In the genomic region with DNA sequence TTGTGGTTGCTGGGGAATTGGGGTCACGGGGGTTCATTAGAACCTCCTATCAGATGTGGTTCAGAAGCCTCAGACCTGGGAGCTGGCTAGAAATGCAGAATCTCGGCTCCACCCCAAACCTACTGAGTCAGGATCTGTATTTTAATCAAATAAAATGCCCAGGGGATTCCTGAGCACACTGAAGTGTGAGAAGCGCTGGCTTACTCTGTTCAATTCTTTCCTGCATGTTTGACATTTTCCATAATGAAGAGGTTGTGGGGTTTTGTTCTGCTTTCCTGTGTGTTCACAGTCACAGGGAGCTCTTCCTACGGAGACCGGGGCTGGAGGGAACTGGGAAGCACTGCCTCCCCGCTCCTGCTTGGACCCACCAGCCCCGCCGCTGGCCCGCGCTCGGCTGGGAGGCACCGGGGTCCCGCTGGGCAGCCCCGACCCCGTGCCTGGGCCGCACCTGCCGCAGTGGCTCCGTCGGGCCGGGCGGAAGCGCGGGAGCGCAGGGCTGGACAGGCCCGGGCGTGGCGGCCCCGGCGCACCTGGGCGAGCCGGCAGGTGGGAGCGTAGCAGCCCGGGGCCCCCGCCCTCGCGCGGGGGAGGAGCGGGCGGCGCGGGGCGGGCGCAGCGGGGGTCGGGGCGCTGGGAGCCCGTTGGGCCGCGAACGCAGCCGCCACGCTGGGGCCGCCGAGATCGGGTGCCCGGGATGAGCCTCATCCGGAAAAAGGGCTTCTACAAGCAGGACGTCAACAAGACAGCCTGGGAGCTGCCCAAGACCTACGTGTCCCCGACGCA, we compare ENCODE assay signal across 8 cellular contexts. TPM values are rescaled to one million over a fixed set of nuclear protein-coding genes. Genes with fewer than 3 reads are reported as not detected.
DNase-seq lines count a peak whose midpoint lies in the region; ATAC-seq, FAIRE-seq and TF ChIP-seq lines count a peak whose summit lies in the region.

A gene (plus strand): TSS at position 625 of the 783 bp plus-strand sequence. CDS start 70 bp downstream, at position 695.

- H3K27ac ChIP-seq in C4-2B (peak within 1 kb of the TSS; percentile 86), KMS-11 (peak within 1 kb of the TSS; percentile 93), parathyroid adenoma (peak within 1 kb of the TSS; percentile 98)

- H3K9me3 ChIP-seq in parathyroid adenoma (ENCODE audit: control insufficient read depth, low read length): no peaks in the 10 kb centered on the region

- H3K4me2 ChIP-seq in KMS-11 (peak within 1 kb of the TSS; percentile 91), parathyroid adenoma (ENCODE audit: low read length) (peak within 1 kb of the TSS; percentile 83)

- no peaks in the 10 kb centered on the region for H3K27me3 Mint-ChIP-seq in activated CD8-positive, alpha-beta T cell treated with anti-CD3 and anti-CD28 coated beads, Interleukin-2, amount 10 ng/mL, durations not matched to agents 7 days and 5 days (ENCODE audit: low read depth)

- H3K9me3 Mint-ChIP-seq in activated CD8-positive, alpha-beta T cell treated with anti-CD3 and anti-CD28 coated beads, Interleukin-2, amount 10 ng/mL, durations not matched to agents 7 days and 5 days (ENCODE audit: insufficient read depth): no peaks in the 10 kb centered on the region

- DNase-seq in activated CD8-positive, alpha-beta T cell treated with anti-CD3 and anti-CD28 coated beads, Interleukin-2, amount 10 ng/mL, durations not matched to agents 7 days and 5 days: no peak
- DNase-seq in fibroblast of pulmonary artery (ENCODE audit: low read depth): peak; percentile 29
- DNase-seq in urothelium cell line (ENCODE audit: low spot score): no peak

- FAIRE-seq in urothelium cell line (lab: Jason Lieb, UNC): no peak

- peaks cover 19% of the 10 kb centered on the region for H3K36me3 Mint-ChIP-seq in activated CD8-positive, alpha-beta T cell treated with anti-CD3 and anti-CD28 coated beads, Interleukin-2, amount 10 ng/mL, durations not matched to agents 7 days and 5 days (ENCODE audit: low read depth)

- TF ChIP-seq CTCF in C4-2B (conservative IDR thresholded peaks at IDR 0.05): no peak
- TF ChIP-seq CTCF in KMS-11 (conservative IDR thresholded peaks at IDR 0.05; ENCODE audit: low read depth, low read length): no peak
- TF ChIP-seq CTCF in fibroblast of pulmonary artery (IDR thresholded peaks at IDR 0.05; ENCODE audit: low read length, missing control alignments): no peak
- TF ChIP-seq CTCF in parathyroid adenoma (IDR thresholded peaks at IDR 0.05): no peak

- H3K4me1 ChIP-seq in KMS-11 (ENCODE audit: low read depth, poor library complexity, severe bottlenecking) (peaks cover 48% of the 10 kb centered on the region), parathyroid adenoma (peaks cover 25% of the 10 kb centered on the region)

- H3K27ac Mint-ChIP-seq in activated CD8-positive, alpha-beta T cell treated with anti-CD3 and anti-CD28 coated beads, Interleukin-2, amount 10 ng/mL, durations not matched to agents 7 days and 5 days: peak within 1 kb of the TSS; percentile 93

- H4K20me1 ChIP-seq in KMS-11 (ENCODE audit: insufficient read depth): no peaks in the 10 kb centered on the region

- H3K4me3 ChIP-seq in KMS-11 (IDR thresholded peaks at IDR 0.05; ENCODE audit: insufficient read depth, low read depth, low read length) (no peak within 1 kb of the TSS), fibroblast of pulmonary artery (replicated peaks; ENCODE audit: low read depth, low read length) (peak within 1 kb of the TSS; percentile 27), parathyroid adenoma (ENCODE audit: low read depth, low read length) (peak within 1 kb of the TSS; percentile 75)

- H3K27me3 ChIP-seq in KMS-11 (ENCODE audit: insufficient read depth, low read depth): no peaks in the 10 kb centered on the region
- no peaks in the 10 kb centered on the region for H3K27me3 ChIP-seq in parathyroid adenoma (ENCODE audit: control insufficient read depth, insufficient read depth, low read length)

- POLR2A ChIA-PET in activated CD8-positive, alpha-beta T cell treated with anti-CD3 and anti-CD28 coated beads, Interleukin-2, amount 10 ng/mL, durations not matched to agents 7 days and 5 days (lab: Charles Lee): interaction anchor here (1.1 to 3.6 kb wide), 5 partner anchors 9 to 102 kb away, joined by 3 to 53 read pairs (median 7); a partner anchor contains a TSS

- peak within 1 kb of the TSS; percentile 86 for H3K4me3 Mint-ChIP-seq in activated CD8-positive, alpha-beta T cell treated with anti-CD3 and anti-CD28 coated beads, Interleukin-2, amount 10 ng/mL, durations not matched to agents 7 days and 5 days

- H3K9ac ChIP-seq in KMS-11: peak within 1 kb of the TSS; percentile 93
- H3K9ac ChIP-seq in parathyroid adenoma: peak within 1 kb of the TSS; percentile 71

- H3K79me2 ChIP-seq in KMS-11 (ENCODE audit: insufficient read depth, low read depth) (no peaks in the 10 kb centered on the region), parathyroid adenoma (peaks cover 8% of the 10 kb centered on the region)

- H3K36me3 ChIP-seq in KMS-11 (ENCODE audit: insufficient read depth) (no peaks in the 10 kb centered on the region), parathyroid adenoma (ENCODE audit: control insufficient read depth, insufficient read depth, low read length) (no peaks in the 10 kb centered on the region)

- peaks cover 74% of the 10 kb centered on the region for H3K4me1 Mint-ChIP-seq in activated CD8-positive, alpha-beta T cell treated with anti-CD3 and anti-CD28 coated beads, Interleukin-2, amount 10 ng/mL, durations not matched to agents 7 days and 5 days (ENCODE audit: low read depth)

- CTCF ChIA-PET in activated CD8-positive, alpha-beta T cell treated with anti-CD3 and anti-CD28 coated beads, Interleukin-2, amount 10 ng/mL, durations not matched to agents 7 days and 5 days (lab: Charles Lee): interaction anchor here (0.5 to 3.3 kb wide), 6 partner anchors 9 to 172 kb away, joined by 4 to 37 read pairs (median 8); a partner anchor contains a TSS

- ATAC-seq in activated CD8-positive, alpha-beta T cell treated with anti-CD3 and anti-CD28 coated beads, Interleukin-2, amount 10 ng/mL, durations not matched to agents 7 days and 5 days: peak; percentile 37
- ATAC-seq in HG03139 (IDR thresholded peaks at IDR 0.05; ENCODE audit: unreplicated experiment) (no peak), GM18868 (IDR thresholded peaks at IDR 0.05; ENCODE audit: unreplicated experiment) (no peak)

- H2AFZ ChIP-seq in KMS-11 (ENCODE audit: low read depth): peak within 1 kb of the TSS; percentile 93
- H2AFZ ChIP-seq in parathyroid adenoma: peak within 1 kb of the TSS; percentile 96

RNA-seq across cellular contexts. Expression of the gene that starts here (rescaled TPM):
- 10 to 100 TPM; 42.6 to 43.5 TPM for total RNA-seq in activated CD8-positive, alpha-beta T cell treated with anti-CD3 and anti-CD28 coated beads, Interleukin-2, amount 10 ng/mL, durations not matched to agents 7 days and 5 days
